ENCODE assay signal across 20 cellular contexts in genomic region chr9:109796081-109796480, GRCh38. TPM values are rescaled to one million over a fixed set of nuclear protein-coding genes. Genes with fewer than 3 reads are reported as not detected.
DNase-seq lines count a peak whose midpoint lies in the region; ATAC-seq, FAIRE-seq and TF ChIP-seq lines count a peak whose summit lies in the region.
"Had no signal": no experiment of that assay in that cellular context is flagged by ENCODE, and none has a peak within 500 bp of the region (broad histone marks: within the 10 kb centered on the region; RNA-seq: fewer than 3 reads in every experiment).

No MANE protein-coding gene starts in this region.

- H3K9ac ChIP-seq in IMR-90 (ENCODE audit: low read depth, low read length) (no peak overlapping the region), H1 (replicated peaks in 1 of 4; ENCODE audit: extremely low read depth in 1 of 4, low read depth in 3 of 4, low read length in 3 of 4) (no peak overlapping the region), subcutaneous abdominal adipose tissue (ENCODE audit: low read length in 5 of 5) (peak overlapping the region in 2 of 5 donors; percentile 35 to 64), colonic mucosa (ENCODE audit: low read depth in 2 of 2, low read length in 2 of 2) (no peak overlapping the region)
- H3K9ac ChIP-seq: GM23248 had no signal

- H3K4me2 ChIP-seq in A549 (no peak overlapping the region), IMR-90 (ENCODE audit: low read depth, low read length) (no peak overlapping the region), H1 (ENCODE audit: insufficient read depth in 1 of 2, low read depth in 2 of 2, low read length in 2 of 2) (no peak overlapping the region)

- CTCF ChIA-PET in A549 (lab: Yijun Ruan, JAX) (no interaction called here), IMR-90 (lab: Yijun Ruan, JAX) (no interaction called here), H1 (lab: Charles Lee; ENCODE audit: partially characterized antibody) (interaction anchor here (2.0 kb wide), 1 partner anchor 21 kb away, joined by 9 read pairs; no protein-coding TSS in a partner anchor), T-cell (lab: Charles Lee) (no interaction called here)

- TF ChIP-seq POLR2A in A549 (IDR thresholded peaks at IDR 0.05; ENCODE audit: low read length) (no peak), IMR-90 (IDR thresholded peaks at IDR 0.05; ENCODE audit: low read depth, low read length) (no peak), H1 (IDR thresholded peaks at IDR 0.05; ENCODE audit: control extremely low read depth in 1 of 2, low read depth in 2 of 2, low read length in 2 of 2) (no peak)

- H4K20me1 ChIP-seq in IMR-90 (ENCODE audit: insufficient read depth, low read length) (peaks cover 14% of the 10 kb centered on the region; the same call in 1 of the 2 replicates), H1 (replicated peaks in 1 of 2; ENCODE audit: control insufficient read depth in 1 of 2, insufficient read depth in 2 of 2, low read length in 2 of 2) (no peaks in the 10 kb centered on the region)

- POLR2A ChIA-PET in A549 (lab: Yijun Ruan, JAX): no interaction called here
- POLR2A ChIA-PET in IMR-90 (lab: Charles Lee; ENCODE audit: unreplicated experiment): no interaction called here
- POLR2A ChIA-PET in H1 (lab: Charles Lee; ENCODE audit: partially characterized antibody): no interaction called here
- POLR2A ChIA-PET in T-cell (lab: Charles Lee): no interaction called here

- no peaks in the 10 kb centered on the region for H3K9me3 ChIP-seq in A549
- H3K9me3 ChIP-seq in IMR-90 (ENCODE audit: control insufficient read depth, insufficient read depth, low read length): no peaks in the 10 kb centered on the region
- no peaks in the 10 kb centered on the region for H3K9me3 ChIP-seq in H1 (ENCODE audit: insufficient read depth in 2 of 2, low read depth in 1 of 2, low read length in 1 of 2)
- H3K9me3 ChIP-seq in subcutaneous abdominal adipose tissue (ENCODE audit: control insufficient read depth in 5 of 5, low read length in 5 of 5): no peaks in the 10 kb centered on the region
- H3K9me3 ChIP-seq in colonic mucosa: no peaks in the 10 kb centered on the region
- H3K9me3 ChIP-seq: Caco-2 had no signal

- no peaks in the 10 kb centered on the region for H3K23me2 ChIP-seq in H1 (ENCODE audit: low read depth, low read length)

- H3K4ac ChIP-seq in IMR-90 (ENCODE audit: low read depth, low read length) (no peak overlapping the region), H1 (replicated peaks; ENCODE audit: insufficient read length, low read depth, low read length) (no peak overlapping the region)

- H2BK20ac ChIP-seq in IMR-90 (ENCODE audit: low read depth, low read length) (no peak overlapping the region), H1 (ENCODE audit: low read length) (no peak overlapping the region)

- no peak overlapping the region for H2BK12ac ChIP-seq in H1 (ENCODE audit: low read depth, low read length)

- no peaks in the 10 kb centered on the region for H3K27me3 ChIP-seq in IMR-90 (ENCODE audit: control insufficient read depth, insufficient read depth, low read length)
- no peaks in the 10 kb centered on the region for H3K27me3 ChIP-seq in H1 (replicated peaks in 1 of 4; ENCODE audit: control insufficient read depth in 3 of 4, extremely low read depth in 1 of 4, insufficient read depth in 3 of 4, low read length in 3 of 4)
- H3K27me3 ChIP-seq in subcutaneous abdominal adipose tissue (ENCODE audit: control insufficient read depth in 5 of 5, insufficient read depth in 4 of 5, low read length in 5 of 5): no peaks in the 10 kb centered on the region
- H3K27me3 ChIP-seq in colonic mucosa: no peaks in the 10 kb centered on the region

- no peaks in the 10 kb centered on the region for H3K4me1 Mint-ChIP-seq in T-cell

- 0 out of 3 replicates have a peak overlapping the region, but pooled peaks have one; percentile 51 for H2BK15ac ChIP-seq in IMR-90 (ENCODE audit: low read depth, low read length)
- no peak overlapping the region for H2BK15ac ChIP-seq in H1 (ENCODE audit: low read length)

- no peak overlapping the region; the same call in 1 of the 2 replicates for H3K14ac ChIP-seq in IMR-90 (replicated peaks; ENCODE audit: low read depth, low read length)
- H3K14ac ChIP-seq in H1 (ENCODE audit: insufficient read length): no peak overlapping the region

- H2BK5ac ChIP-seq in IMR-90 (ENCODE audit: low read depth, low read length, poor library complexity, severe bottlenecking): no peak overlapping the region
- no peak overlapping the region for H2BK5ac ChIP-seq in H1 (ENCODE audit: low read depth, low read length)

- H3K36me3 ChIP-seq in IMR-90 (ENCODE audit: control insufficient read depth, insufficient read depth, low read length) (no peaks in the 10 kb centered on the region), H1 (ENCODE audit: control insufficient read depth in 2 of 4, insufficient read depth in 4 of 4, low read length in 3 of 4) (no peaks in the 10 kb centered on the region), subcutaneous abdominal adipose tissue (ENCODE audit: control insufficient read depth in 5 of 5, insufficient read depth in 5 of 5, low read length in 5 of 5) (no peaks in the 10 kb centered on the region), colonic mucosa (no peaks in the 10 kb centered on the region)

- H2AFZ ChIP-seq in IMR-90 (replicated peaks; ENCODE audit: low read length, poor library complexity) (no peak overlapping the region), H1 (ENCODE audit: low read length) (no peak overlapping the region)
- H2AFZ ChIP-seq: GM23248 had no signal

- no peak overlapping the region for H3K27ac ChIP-seq in A549
- H3K27ac ChIP-seq in IMR-90 (ENCODE audit: insufficient read depth, low read length): no peak overlapping the region
- no peak overlapping the region for H3K27ac ChIP-seq in H1 (ENCODE audit: low read depth, low read length)
- peak overlapping the region; percentile 98 for H3K27ac ChIP-seq in subcutaneous abdominal adipose tissue (ENCODE audit: low read depth, low read length)
- H3K27ac ChIP-seq in colonic mucosa: no peak overlapping the region
- H3K27ac ChIP-seq: C4-2B, GM23248 had no signal

- no peaks in the 10 kb centered on the region for H3K36me3 Mint-ChIP-seq in T-cell

- dilution Hi-C loops in IMR-90 (cut with HindIII; ENCODE audit: low sequenced_read_pairs, unreplicated experiment): no loop called here

- FAIRE-seq in A549 (lab: Jason Lieb, UNC) (no peak), H1 (lab: Jason Lieb, UNC) (no peak)
- FAIRE-seq: A204.1, D721Med, G401.6, GM12891, H54, HTR-8/SVneo had no signal

- H4K8ac ChIP-seq in IMR-90 (ENCODE audit: low read depth in 2 of 2, low read length in 2 of 2): peak overlapping the region in 1 of 2 experiments; percentile 17; a peak in 1 of 4 replicates
- no peak overlapping the region for H4K8ac ChIP-seq in H1 (ENCODE audit: extremely low read depth, insufficient read depth, low read length)

- no peak overlapping the region for H2AK9ac ChIP-seq in IMR-90 (replicated peaks; ENCODE audit: low read depth, low read length, poor library complexity)

- TF ChIP-seq CTCF in A549 (IDR thresholded peaks at IDR 0.05) (no peak), IMR-90 (conservative IDR thresholded peaks at IDR 0.05; ENCODE audit: low read depth, low read length) (no peak), H1 (IDR thresholded peaks at IDR 0.05; ENCODE audit: control extremely low read depth in 1 of 3, insufficient read depth in 1 of 3, low read depth in 1 of 3, low read length in 3 of 3) (no peak), colonic mucosa (IDR thresholded peaks at IDR 0.05) (no peak)

- peaks cover 2 to 14% of the 10 kb centered on the region in 2 donors for H3K27me3 Mint-ChIP-seq in T-cell

- H3K18ac ChIP-seq in IMR-90 (ENCODE audit: low read depth, low read length) (no peak overlapping the region), H1 (ENCODE audit: extremely low read depth, low read length) (no peak overlapping the region)

- H2BK120ac ChIP-seq in IMR-90 (ENCODE audit: low read depth, low read length): no peak overlapping the region
- H2BK120ac ChIP-seq in H1 (replicated peaks; ENCODE audit: low read depth, low read length): no peak overlapping the region

- H3K4me3 Mint-ChIP-seq in T-cell: no peak overlapping the region
- H3K4me3 Mint-ChIP-seq: CD4-positive, alpha-beta T cell; HFFc6 had no signal

- in situ Hi-C loops in IMR-90 (cut with MboI; ENCODE audit: low sequenced_read_pairs): no loop called here

- no peak for TF ChIP-seq RAD21 in A549 (conservative IDR thresholded peaks at IDR 0.05 in 1 of 2, IDR thresholded peaks at IDR 0.05 in 1 of 2)
- no peak for TF ChIP-seq RAD21 in IMR-90 (IDR thresholded peaks at IDR 0.05; ENCODE audit: low read length)
- TF ChIP-seq RAD21 in H1 (IDR thresholded peaks at IDR 0.05 in 1 of 2, conservative IDR thresholded peaks at IDR 0.05 in 1 of 2; ENCODE audit: low read depth in 2 of 2, low read length in 2 of 2): no peak

- no peak overlapping the region for H4K5ac ChIP-seq in IMR-90 (ENCODE audit: low read depth, low read length)
- H4K5ac ChIP-seq in H1 (ENCODE audit: insufficient read length, low read depth, low read length): no peak overlapping the region

- no peak overlapping the region for H3K4me3 ChIP-seq in A549
- no peak overlapping the region for H3K4me3 ChIP-seq in IMR-90 (ENCODE audit: insufficient read depth, low read depth, low read length)
- H3K4me3 ChIP-seq in H1 (ENCODE audit: extremely low read depth in 1 of 4, insufficient read depth in 2 of 4, low read depth in 3 of 4, low read length in 4 of 4): no peak overlapping the region
- no peak overlapping the region for H3K4me3 ChIP-seq in subcutaneous abdominal adipose tissue (ENCODE audit: low read depth in 1 of 5, low read length in 5 of 5)
- H3K4me3 ChIP-seq in colonic mucosa: no peak overlapping the region
- H3K4me3 ChIP-seq: GM23248 had no signal

- 24% methylated on average over 1 of the region's 1 CpG for WGBS in A549 (ENCODE audit: missing lambda C conversion rate)
- WGBS in IMR-90 (ENCODE audit: extremely low coverage in 2 of 2, insufficient read length in 1 of 2), 2 experiments: no CpG with 5 or more reads among the region's 1 CpG
- 93% methylated on average over 1 of the region's 1 CpG; no CpG with 5 or more reads in 1 of the 2 experiments for WGBS in H1 (ENCODE audit: extremely low coverage in 1 of 2, insufficient coverage in 1 of 2, insufficient read length in 1 of 2, insufficient replicate concordance in 2 of 2, low coverage in 1 of 2, low lambda C conversion rate in 2 of 2, missing lambda C conversion rate in 1 of 2), 2 experiments

- H3K79me1 ChIP-seq in IMR-90 (ENCODE audit: low read depth in 1 of 2, low read length in 2 of 2) (peaks cover 38 to 77% of the 10 kb centered on the region in 2 experiments), H1 (ENCODE audit: low read depth, low read length) (0 out of 2 replicates have a peak, but pooled peaks cover 6% of the 10 kb centered on the region)

- H3K23ac ChIP-seq in IMR-90 (ENCODE audit: low read depth, low read length) (0 out of 2 replicates have a peak overlapping the region, but pooled peaks have one; percentile 23), H1 (ENCODE audit: insufficient read length) (no peak overlapping the region)

- no peak overlapping the region for H3K27ac Mint-ChIP-seq in T-cell
- H3K27ac Mint-ChIP-seq: CD4-positive, alpha-beta T cell; HFFc6 had no signal

- H3K56ac ChIP-seq in IMR-90 (ENCODE audit: extremely low read depth, insufficient read depth, low read length) (no peak overlapping the region), H1 (replicated peaks; ENCODE audit: insufficient read length, low read depth, low read length) (no peak overlapping the region)

- ATAC-seq in A549 (no peak), IMR-90 (ENCODE audit: low read depth) (no peak), T-cell (replicated peaks in 1 of 4) (no peak), HG03460 (IDR thresholded peaks at IDR 0.05; ENCODE audit: unreplicated experiment) (no peak)
- ATAC-seq: HCT116 had no signal

- BruUV-seq in IMR-90 (replicated peaks; lab: Mats Ljungman, UMichigan): no TSS peak

- H3K9me1 ChIP-seq in IMR-90 (ENCODE audit: insufficient read depth, low read length): peaks cover 37% of the 10 kb centered on the region

- H4K91ac ChIP-seq in IMR-90 (ENCODE audit: insufficient read depth, low read depth, low read length): no peak overlapping the region
- no peak overlapping the region for H4K91ac ChIP-seq in H1 (replicated peaks; ENCODE audit: insufficient read length, low read length)

- no peak overlapping the region; the same call in 1 of the 2 replicates for H2AK5ac ChIP-seq in IMR-90 (ENCODE audit: low read depth, low read length)
- H2AK5ac ChIP-seq in H1 (ENCODE audit: low read depth, low read length): no peak overlapping the region

- no peaks in the 10 kb centered on the region for H3K9me3 Mint-ChIP-seq in T-cell
- H3K9me3 Mint-ChIP-seq: CD4-positive, alpha-beta T cell; HFFc6 had no signal

- H3K79me2 ChIP-seq in H1 (ENCODE audit: control insufficient read depth in 1 of 2, insufficient read depth in 2 of 2, low read length in 2 of 2): no peaks in the 10 kb centered on the region

- no peak for TF ChIP-seq EP300 in A549 (IDR thresholded peaks at IDR 0.05)
- TF ChIP-seq EP300 in H1 (IDR thresholded peaks at IDR 0.05; ENCODE audit: borderline replicate concordance in 1 of 2, low read depth in 2 of 2, low read length in 2 of 2): no peak

- H3K4me1 ChIP-seq in A549 (peaks cover 15% of the 10 kb centered on the region), IMR-90 (ENCODE audit: control insufficient read depth, insufficient read depth, low read length) (peaks cover 27% of the 10 kb centered on the region), H1 (replicated peaks in 1 of 4; ENCODE audit: control insufficient read depth in 3 of 4, insufficient read depth in 4 of 4, low read length in 3 of 4) (no peaks in the 10 kb centered on the region), subcutaneous abdominal adipose tissue (ENCODE audit: control insufficient read depth in 5 of 5, insufficient read depth in 5 of 5, low read length in 5 of 5) (peaks cover 3 to 63% (median 42%) of the 10 kb centered on the region in 5 donors), colonic mucosa (no peaks in the 10 kb centered on the region)

- DNase-seq in A549 (ENCODE audit: low read depth in 1 of 2, low spot score in 1 of 2) (no peak), IMR-90 (no peak), H1 (ENCODE audit: low read depth in 1 of 2, low spot score in 2 of 2) (no peak), T-cell (no peak), colonic mucosa (no peak)
- DNase-seq: AML-193; Caco-2; CD4-positive, alpha-beta T cell; GM23248; HFFc6 had no signal

- intact Hi-C loops in IMR-90 (cut with micrococcal nuclease): no loop called here
- intact Hi-C loops in colonic mucosa (cut with DNase I): no loop called here

RNA-seq across cellular contexts. Expression of gene PALM2AKAP2, which starts 16.1 kb away (rescaled TPM):
- 0.08 TPM in 1 of 2 replicates, not detected in the other for polyA plus RNA-seq in A549 (2011; rRNA removed)
- 0.01 TPM in 1 of 2 replicates, not detected in the other for polyA plus RNA-seq in A549 (2012; cell fraction: cytosol; rRNA removed)
- not detected in 2 replicates for polyA plus RNA-seq in A549 (2012; cell fraction: nucleus; rRNA removed)
- 0.04 to 0.22 TPM (median 0.06 TPM) in 3 replicates for polyA plus RNA-seq in A549 (2017; fragmentation: RNase III; extraction: RNeasy Plus Mini Kit Qiagen cat#74134 plus additional on column Dnase treatment)
- not detected in 2 replicates for polyA minus RNA-seq in A549 (2011; rRNA and poly(A)+ RNA removed)
- 14.2 and 20.6 TPM in 2 replicates for total RNA-seq in IMR-90 (2012; rRNA removed)
- polyA plus RNA-seq in IMR-90 (2012; rRNA removed): 3.2 and 3.3 TPM in 2 replicates
- 0.88 and 1.4 TPM in 2 replicates for polyA plus RNA-seq in IMR-90 (2012; cell fraction: cytosol; rRNA removed)
- 0.29 and 2.1 TPM in 2 replicates for polyA plus RNA-seq in IMR-90 (2012; cell fraction: nucleus; rRNA removed; ENCODE audit: low replicate concordance)
- total RNA-seq in H1 (2021; fragmentation: NEBNext Ultra II Directional; extraction: Animal tissue kit (Norgen Biotek cat#: 25700)): 11.8 and 20.5 TPM in 2 replicates
- 0.38 and 0.85 TPM in 2 replicates for polyA plus RNA-seq in H1 (2011; rRNA removed)
- 1.5 TPM for polyA plus RNA-seq in H1 (2011; cell fraction: cytosol; rRNA removed)
- 2.2 TPM for polyA plus RNA-seq in H1 (2011; cell fraction: nucleus; rRNA removed)
- polyA plus RNA-seq in H1 (2012, experiment 1 of 2): 3.1 to 5.2 TPM (median 3.5 TPM) in 4 replicates
- polyA plus RNA-seq in H1 (2012, experiment 2 of 2): 0.20 TPM
- 4.2 TPM for polyA plus RNA-seq in H1 (2013, experiment 1 of 2)
- polyA plus RNA-seq in H1 (2013, experiment 2 of 2): 4.7 TPM
- polyA minus RNA-seq in H1 (2011; rRNA and poly(A)+ RNA removed): 2.1 and 2.5 TPM in 2 replicates
- 3.1 TPM for polyA minus RNA-seq in H1 (2011; cell fraction: cytosol; rRNA and poly(A)+ RNA removed)
- 1.5 TPM for polyA minus RNA-seq in H1 (2011; cell fraction: nucleus; rRNA and poly(A)+ RNA removed)
- total RNA-seq in T-cell: not detected
- total RNA-seq in colonic mucosa: 1 to 10 TPM in 1 of 2 donors, under 1 TPM in 1; 0.69 to 3.4 TPM
- total RNA-seq: CD4-positive, alpha-beta T cell had no signal

Comparison
In these comparisons a context has a peak if more than half of its experiments do, and no peak if none do; other contexts are left out.
1. Of the 18 proteins assayed by ChIP-seq in both H1 and A549: peak only in H1: none; only in A549: none; in both: MAFK; in neither: 17.